In genomic region chr16:10090816-10091215, GRCh38 we compare ENCODE assay signal across 19 cellular contexts.
"Had no signal": no experiment of that assay in that cellular context is flagged by ENCODE, and none has a peak within 500 bp of the region (broad histone marks: within the 10 kb centered on the region; RNA-seq: fewer than 3 reads in every experiment).

No MANE protein-coding gene starts in this region.

- H3K9me3 Mint-ChIP-seq: immature natural killer cell had no signal

- H3K9me3 ChIP-seq: colonic mucosa, lower lobe of right lung, psoas muscle, stomach, thoracic aorta had no signal

- H3K27ac Mint-ChIP-seq: activated B cell treated with CpG ODN at 0.5 μM for 24 hours, immature natural killer cell, mesothelial cell of epicardium had no signal

- H3K36me3 Mint-ChIP-seq: immature natural killer cell, mesothelial cell of epicardium had no signal

- ATAC-seq: esophagus mucosa, heart left ventricle, left cardiac atrium, lower lobe of right lung, psoas muscle, sciatic nerve had no signal

- H3K4me1 Mint-ChIP-seq: activated B cell treated with CpG ODN at 0.5 μM for 24 hours, immature natural killer cell had no signal

- H3K27ac ChIP-seq: colonic mucosa, heart left ventricle, lower lobe of right lung, psoas muscle, spleen, stomach, thoracic aorta had no signal

- FAIRE-seq: frontal cortex had no signal

- H3K36me3 ChIP-seq: colonic mucosa, heart left ventricle, lower lobe of right lung, spleen, stomach, thoracic aorta had no signal

- H3K27me3 ChIP-seq: colonic mucosa, stomach had no signal

- H3K4me3 ChIP-seq: colonic mucosa, heart left ventricle, lower lobe of right lung, psoas muscle, spleen, stomach, thoracic aorta had no signal

- H3K4me1 ChIP-seq: colonic mucosa, lower lobe of right lung, psoas muscle, spleen had no signal

- DNase-seq: activated B cell treated with CpG ODN at 0.5 μM for 24 hours; activated CD4-positive, alpha-beta T cell treated with anti-CD3 and anti-CD28 coated beads for 48 hours; activated CD8-positive, alpha-beta memory T cell treated with anti-CD3 and anti-CD28 coated beads, Interleukin-2, amount 50 U/mL, for 48 hours; activated naive CD4-positive, alpha-beta T cell; anterior cingulate cortex; caudate nucleus; colonic mucosa; heart left ventricle; immature natural killer cell; left cardiac atrium; lower lobe of right lung; psoas muscle; spleen; stomach had no signal

- H3K4me3 Mint-ChIP-seq: activated B cell treated with CpG ODN at 0.5 μM for 24 hours, immature natural killer cell, mesothelial cell of epicardium had no signal
